13 cellular contexts compared by ENCODE assay signal in genomic region chr1:107991371-107992066, GRCh38. TPM values are rescaled to one million over a fixed set of nuclear protein-coding genes. Genes with fewer than 3 reads are reported as not detected.
DNase-seq lines count a peak whose midpoint lies in the region; FAIRE-seq and TF ChIP-seq lines count a peak whose summit lies in the region.
"Had no signal": no experiment of that assay in that cellular context is flagged by ENCODE, and none has a peak within 500 bp of the region (broad histone marks: within the 10 kb centered on the region; RNA-seq: fewer than 3 reads in every experiment).

No MANE protein-coding gene starts in this region.

- no peaks in the 10 kb centered on the region for H3K27me3 ChIP-seq in GM23248 (replicated peaks; ENCODE audit: insufficient read depth)
- no peaks in the 10 kb centered on the region for H3K27me3 ChIP-seq in trophoblast cell (ENCODE audit: insufficient read depth, low read length)

- in situ Hi-C loops in GM23248 (cut with MboI) = no loop called here

- H4K20me1 ChIP-seq in GM23248 (ENCODE audit: insufficient read depth) = no peaks in the 10 kb centered on the region

- no peak for FAIRE-seq in RCC 7860 (lab: Jason Lieb, UNC)
- FAIRE-seq: G401.6 had no signal

- H3K9me2 ChIP-seq in GM23248 (ENCODE audit: insufficient read depth) = no peaks in the 10 kb centered on the region

- H4K8ac ChIP-seq in trophoblast cell (ENCODE audit: low read depth, low read length) = no peak overlapping the region

- H3K4ac ChIP-seq in trophoblast cell (ENCODE audit: low read depth, low read length) = no peak overlapping the region

- no peak overlapping the region for H3K4me3 ChIP-seq in GM23248
- no peak overlapping the region for H3K4me3 ChIP-seq in fibroblast of mammary gland (ENCODE audit: control insufficient read depth, low read depth, low read length)
- H3K4me3 ChIP-seq in trophoblast cell (ENCODE audit: low read depth, low read length) = no peak overlapping the region

- H2AK5ac ChIP-seq in trophoblast cell (ENCODE audit: low read length) = no peak overlapping the region

- no peak for TF ChIP-seq CTCF in fibroblast of mammary gland (conservative IDR thresholded peaks at IDR 0.05; ENCODE audit: control insufficient read depth, insufficient read depth, low read depth, low read length)

- no peak overlapping the region for H3K14ac ChIP-seq in trophoblast cell (ENCODE audit: low read length)

- H3K79me2 ChIP-seq in GM23248 (ENCODE audit: insufficient read depth) = no peaks in the 10 kb centered on the region
- no peaks in the 10 kb centered on the region for H3K79me2 ChIP-seq in trophoblast cell (ENCODE audit: control insufficient read depth, insufficient read depth, low read length, poor library complexity)

- H3K36me3 ChIP-seq in GM23248 (ENCODE audit: low read depth) (no peaks in the 10 kb centered on the region), trophoblast cell (ENCODE audit: control insufficient read depth in 1 of 2, insufficient read depth in 2 of 2, low read length in 2 of 2) (no peaks in the 10 kb centered on the region)

- H4K91ac ChIP-seq in trophoblast cell (ENCODE audit: low read depth, low read length) = no peak overlapping the region

- H3F3A ChIP-seq in GM23248 (ENCODE audit: insufficient read depth) = peaks cover 21% of the 10 kb centered on the region

- H3K23ac ChIP-seq in trophoblast cell (ENCODE audit: low read length) = no peak overlapping the region

- H2BK5ac ChIP-seq in trophoblast cell (ENCODE audit: low read depth, low read length, poor library complexity) = no peak overlapping the region

- H3K9me3 ChIP-seq in GM23248 (ENCODE audit: low read depth) = no peaks in the 10 kb centered on the region
- H3K9me3 ChIP-seq in trophoblast cell (ENCODE audit: insufficient read depth, low read depth, low read length) = no peaks in the 10 kb centered on the region

- H3K27ac ChIP-seq in GM23248 (peak overlapping the region; percentile 72), trophoblast cell (ENCODE audit: low read depth, low read length) (no peak overlapping the region)
- H3K27ac ChIP-seq: C4-2B had no signal

- H2AFZ ChIP-seq in GM23248 (peak overlapping the region; percentile 47; the same call in 1 of the 2 replicates), trophoblast cell (ENCODE audit: insufficient read depth, low read length, poor library complexity) (no peak overlapping the region)

- H3K4me2 ChIP-seq in GM23248 (ENCODE audit: unreplicated experiment) = peak overlapping the region; percentile 17
- no peak overlapping the region for H3K4me2 ChIP-seq in trophoblast cell (ENCODE audit: low read length)

- H3K9ac ChIP-seq in GM23248 = peak overlapping the region; percentile 21
- no peak overlapping the region for H3K9ac ChIP-seq in trophoblast cell (ENCODE audit: low read length)

- H3K4me1 ChIP-seq in GM23248 (ENCODE audit: insufficient read depth) = peaks cover 19% of the 10 kb centered on the region
- no peaks in the 10 kb centered on the region for H3K4me1 ChIP-seq in trophoblast cell (ENCODE audit: control insufficient read depth in 1 of 2, insufficient read depth in 2 of 2, low read length in 2 of 2)

- no peak overlapping the region for H2BK120ac ChIP-seq in trophoblast cell (ENCODE audit: insufficient read depth, low read length, poor library complexity)

- DNase-seq in GM23248 (peak; percentile 84), RCC 7860 (ENCODE audit: low spot score) (peak; percentile 31), fibroblast of mammary gland (ENCODE audit: low read depth) (peak; percentile 87), trophoblast cell (peak; percentile 7 to 47), SW 1271 (lab: John Stamatoyannopoulos, UW) (no peak), nucleus accumbens (lab: John Stamatoyannopoulos, UW) (no peak), SIG-M5 (lab: John Stamatoyannopoulos, UW) (no peak)
- no peak for DNase-seq in activated naive CD4-positive, alpha-beta T cell (lab: John Stamatoyannopoulos, UW)
- DNase-seq: activated CD4-positive, alpha-beta T cell treated with anti-CD3 and anti-CD28 coated beads for 1 hour; activated T-cell treated with anti-CD3 and anti-CD28 coated beads, Interleukin-2, amount 50 U/mL, for 48 hours; NCI-H1694 treated with DMSO at 0.1 percent for 48 hours had no signal

- no peak overlapping the region for H2BK12ac ChIP-seq in trophoblast cell (ENCODE audit: low read length)

- H3K18ac ChIP-seq in trophoblast cell (ENCODE audit: low read length) = no peak overlapping the region

- 11 to 14% methylated on average over 8 of the region's 8 CpGs for WGBS in GM23248 (ENCODE audit: low coverage in 1 of 2, low lambda C conversion rate in 2 of 2, missing lambda C conversion rate in 2 of 2), 2 experiments
- no CpG with 5 or more reads among the region's 8 CpGs for whole genome bisulfite sequencing in trophoblast cell (ENCODE audit: extremely low coverage, insufficient coverage, insufficient read length)

- no peak overlapping the region for H4K12ac ChIP-seq in trophoblast cell (ENCODE audit: low read depth, low read length)

- H3K79me1 ChIP-seq in trophoblast cell (ENCODE audit: low read length) = no peaks in the 10 kb centered on the region

RNA-seq across cellular contexts. Expression of gene VAV3, which starts 26.5 kb away (rescaled TPM):
- total RNA-seq in GM23248 (2014; rRNA removed; shearing (Covaris generic)) = under 0.01 and 0.63 TPM in 2 replicates
- 0.23 and 0.24 TPM in 2 replicates for polyA plus RNA-seq in GM23248 (2016; fragmentation: Nextera tagmentation; extraction: Ambion mirVana)
- 24.3 TPM in 2 replicates for polyA plus RNA-seq in trophoblast cell (2013)

Comparison
In these comparisons a context has a peak if more than half of its experiments do, and no peak if none do; other contexts are left out.
1. DNase-seq: peak in GM23248 (single experiment), RCC 7860 (single experiment), fibroblast of mammary gland (single experiment) and trophoblast cell (2 of 2); none in SW 1271 (0 of 2), nucleus accumbens (0 of 56), SIG-M5 (single experiment) and activated naive CD4-positive, alpha-beta T cell (0 of 4).